Comparison of ENCODE assay signal across 8 cellular contexts in the genomic region with DNA sequence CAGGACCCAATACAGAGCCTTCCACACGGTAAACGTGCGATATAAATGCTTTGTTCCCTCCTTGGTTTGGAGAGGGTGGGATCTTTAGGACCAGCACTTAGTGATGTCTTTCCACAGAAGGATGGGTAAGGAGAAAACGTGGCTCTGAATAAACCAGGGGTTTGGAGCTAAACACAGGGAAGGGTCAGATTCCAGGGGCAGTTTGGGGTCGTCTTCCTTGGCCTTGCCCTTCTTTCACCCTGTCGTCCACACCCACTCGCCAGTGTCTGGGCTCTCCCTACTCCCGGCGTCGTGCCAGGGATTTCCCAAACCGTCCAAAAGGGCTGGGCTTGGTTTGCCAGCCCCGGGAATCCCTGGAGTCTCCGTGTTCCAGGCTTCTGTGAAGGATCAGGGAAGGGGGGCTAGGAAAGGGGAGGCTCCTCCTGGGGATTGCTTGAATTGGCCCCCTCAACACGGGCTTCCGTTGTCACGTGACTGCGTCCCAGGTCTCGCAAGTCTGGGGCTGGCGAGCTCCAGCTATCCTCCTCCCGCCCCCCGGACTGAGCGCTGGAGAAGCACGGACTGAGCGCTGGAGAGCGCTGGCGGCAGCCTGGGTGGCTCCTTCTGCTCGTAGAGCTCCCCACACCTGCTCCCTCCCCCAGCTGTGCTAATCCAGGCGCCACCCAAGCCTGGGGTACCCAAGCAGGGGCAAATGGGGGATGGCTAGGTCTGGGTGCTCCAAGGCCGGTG. TPM values are rescaled to one million over a fixed set of nuclear protein-coding genes. Genes with fewer than 3 reads are reported as not detected.
DNase-seq lines count a peak whose midpoint lies in the region; ATAC-seq and TF ChIP-seq lines count a peak whose summit lies in the region.

No MANE protein-coding gene starts in this region.

- no peaks in the 10 kb centered on the region for H3K9me3 ChIP-seq in heart left ventricle
- no peaks in the 10 kb centered on the region for H3K9me3 ChIP-seq in osteoblast (ENCODE audit: low read depth, low read length)

- no peak for TF ChIP-seq CTCF in heart left ventricle (IDR thresholded peaks at IDR 0.05)
- no peak for TF ChIP-seq CTCF in osteoblast (IDR thresholded peaks at IDR 0.05; ENCODE audit: extremely low read depth, low read depth, low read length)

- no peaks in the 10 kb centered on the region for H3K36me3 Mint-ChIP-seq in activated T-cell treated with anti-CD3 and anti-CD28 coated beads, Interleukin-2, amount 50 U/mL, for 4 hours (ENCODE audit: insufficient read depth)

- H3K4me3 Mint-ChIP-seq in activated T-cell treated with anti-CD3 and anti-CD28 coated beads, Interleukin-2, amount 50 U/mL, for 4 hours, result peak overlapping the region; percentile 58

- H3K36me3 ChIP-seq in heart left ventricle, result no peaks in the 10 kb centered on the region
- H3K36me3 ChIP-seq in osteoblast (ENCODE audit: insufficient read depth, low read length), result no peaks in the 10 kb centered on the region

- H4K20me1 ChIP-seq in osteoblast (ENCODE audit: insufficient read depth, low read length), result no peaks in the 10 kb centered on the region

- DNase-seq in activated T-cell treated with anti-CD3 and anti-CD28 coated beads, Interleukin-2, amount 50 U/mL, for 4 hours, result no peak
- DNase-seq in activated T-cell treated with anti-CD3 and anti-CD28 coated beads, Interleukin-2, amount 50 U/mL, for 1 hour, result no peak
- DNase-seq in NCI-H226 (peak; percentile 71), amygdala (lab: John Stamatoyannopoulos, UW) (peak in 41 of 56 donors; percentile 40 to 91 (median 78)), heart left ventricle (peak; percentile 76 to 93 (median 90)), osteoblast (ENCODE audit: insufficient read length, low spot score, missing footprints) (peak; percentile 84)
- no peak for DNase-seq in stimulated activated naive CD4-positive, alpha-beta T cell (lab: John Stamatoyannopoulos, UW)

- peaks cover 83% of the 10 kb centered on the region for H3K4me1 Mint-ChIP-seq in activated T-cell treated with anti-CD3 and anti-CD28 coated beads, Interleukin-2, amount 50 U/mL, for 4 hours (ENCODE audit: low read depth)

- no peaks in the 10 kb centered on the region for H3K9me3 Mint-ChIP-seq in activated T-cell treated with anti-CD3 and anti-CD28 coated beads, Interleukin-2, amount 50 U/mL, for 4 hours

- TF ChIP-seq POLR2A in heart left ventricle (IDR thresholded peaks at IDR 0.05), result no peak

- intact Hi-C loops in heart left ventricle (cut with DNase I), result loop anchor here in 5 of 10 donors (2.0 to 5.0 kb wide), 3 partner anchors 35 to 40 kb away; partner anchors contain the start of gene FKBP5 (in 4 of the 5)

- H3K27ac ChIP-seq in heart left ventricle, result peak overlapping the region; percentile 92 to 100 (median 99)
- H3K27ac ChIP-seq in osteoblast (ENCODE audit: low read depth, low read length), result peak overlapping the region; percentile 8

- H3K4me1 ChIP-seq in heart left ventricle (peaks cover 30 to 92% (median 54%) of the 10 kb centered on the region in 12 donors), osteoblast (ENCODE audit: insufficient read depth, low read length) (peaks cover 29% of the 10 kb centered on the region)

- ATAC-seq in activated T-cell treated with anti-CD3 and anti-CD28 coated beads, Interleukin-2, amount 50 U/mL, for 4 hours, result peak; percentile 5 to 8
- ATAC-seq in HG02623 (IDR thresholded peaks at IDR 0.05; ENCODE audit: unreplicated experiment) (peak; percentile 11), heart left ventricle (peak; percentile 22 to 37 (median 30))

- H3K4me2 ChIP-seq in osteoblast (ENCODE audit: insufficient read depth, low read length), result peak overlapping the region; percentile 94

- H2AFZ ChIP-seq in osteoblast (ENCODE audit: low read length), result peak overlapping the region; percentile 87

- H3K79me2 ChIP-seq in osteoblast (ENCODE audit: insufficient read depth, low read length), result no peaks in the 10 kb centered on the region

- WGBS in heart left ventricle, 4 donors, result 1 to 4% (median 2%) methylated on average over 16 to 29 of the region's 29 CpGs

- H3K4me3 ChIP-seq in heart left ventricle, result peak overlapping the region; percentile 7 to 70 (median 60)
- H3K4me3 ChIP-seq in osteoblast (ENCODE audit: insufficient read depth, low read length), result peak overlapping the region; percentile 76

- no peaks in the 10 kb centered on the region for H3K27me3 Mint-ChIP-seq in activated T-cell treated with anti-CD3 and anti-CD28 coated beads, Interleukin-2, amount 50 U/mL, for 4 hours (ENCODE audit: low read depth)

- H3K27me3 ChIP-seq in heart left ventricle, result no peaks in the 10 kb centered on the region
- no peaks in the 10 kb centered on the region for H3K27me3 ChIP-seq in osteoblast (ENCODE audit: insufficient read depth, low read length)

RNA-seq across cellular contexts. Expression of gene ARMC12, which starts 9.5 kb away (rescaled TPM):
- under 1 TPM in 2 of 3 donors, not detected in 1; 0.32 to 0.43 TPM for total RNA-seq in activated T-cell treated with anti-CD3 and anti-CD28 coated beads, Interleukin-2, amount 50 U/mL, for 4 hours
- total RNA-seq in heart left ventricle (under 1 TPM in 3 of 9 donors, not detected in 6; 0.19 to 0.72 (median 0.33) TPM), osteoblast (0.36 and 0.59 TPM in 2 replicates)
- polyA plus RNA-seq in heart left ventricle, result under 1 TPM; 0.19 to 0.27 TPM

RNA-seq across cellular contexts. Expression of gene FKBP5, which starts 38.7 kb away (rescaled TPM):
- total RNA-seq in activated T-cell treated with anti-CD3 and anti-CD28 coated beads, Interleukin-2, amount 50 U/mL, for 4 hours, result 10 to 100 TPM; 46.5 to 62.3 (median 59.9) TPM
- 100 to 1,000 TPM in 5 of 9 donors, 10 to 100 TPM in 4; 19.7 to 175 (median 104) TPM for total RNA-seq in heart left ventricle
- 100 to 1,000 TPM in 1 of 2 donors, 10 to 100 TPM in 1; 36.4 to 351 TPM for polyA plus RNA-seq in heart left ventricle
- total RNA-seq in osteoblast, result 5.1 and 6.2 TPM in 2 replicates

RNA-seq across cellular contexts. Expression of gene CLPSL2, which starts 49.0 kb away (rescaled TPM):
- not detected for total RNA-seq in activated T-cell treated with anti-CD3 and anti-CD28 coated beads, Interleukin-2, amount 50 U/mL, for 4 hours
- not detected for total RNA-seq in heart left ventricle
- not detected for polyA plus RNA-seq in heart left ventricle
- total RNA-seq in osteoblast, result not detected in 2 replicates

RNA-seq across cellular contexts. Expression of gene CLPSL1, which starts 53.4 kb away (rescaled TPM):
- total RNA-seq in activated T-cell treated with anti-CD3 and anti-CD28 coated beads, Interleukin-2, amount 50 U/mL, for 4 hours, result not detected
- not detected for total RNA-seq in heart left ventricle
- not detected for polyA plus RNA-seq in heart left ventricle
- not detected in 2 replicates for total RNA-seq in osteoblast

Comparison
In these comparisons a context has a peak if more than half of its experiments do, and no peak if none do; other contexts are left out.
1. DNase-seq: peak in NCI-H226 (single experiment), amygdala (41 of 56), heart left ventricle (5 of 5) and osteoblast (single experiment); none in activated T-cell treated with anti-CD3 and anti-CD28 coated beads, Interleukin-2, amount 50 U/mL, for 4 hours (single experiment), activated T-cell treated with anti-CD3 and anti-CD28 coated beads, Interleukin-2, amount 50 U/mL, for 1 hour (single experiment) and stimulated activated naive CD4-positive, alpha-beta T cell (0 of 6).
2. Peak in every context shown above with its lines, with median percentiles within 50 percentile points of each other: ATAC-seq.